ENCODE assay signal across 30 cellular contexts in the genomic region with DNA sequence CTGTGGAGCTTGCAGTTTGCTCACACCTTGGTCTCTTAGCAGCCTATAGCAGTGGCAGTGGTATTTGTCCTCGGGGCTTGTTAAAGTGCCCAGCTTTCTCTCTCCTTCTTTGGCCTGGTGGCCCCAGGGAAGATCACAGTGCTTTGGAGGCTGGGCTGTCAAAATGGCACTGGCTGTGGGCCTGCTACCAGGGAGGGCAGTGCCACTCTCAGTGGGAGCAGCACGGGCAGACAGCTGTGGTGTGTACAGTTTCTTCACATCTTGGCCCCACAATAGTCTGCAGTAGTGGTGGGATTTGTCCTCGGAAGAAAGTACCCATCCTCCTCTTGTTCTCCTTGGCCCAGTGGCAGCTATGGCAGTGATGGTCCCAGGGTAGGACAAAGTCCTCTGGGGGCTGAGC.
"Had no signal": no experiment of that assay in that cellular context is flagged by ENCODE, and none has a peak within 500 bp of the region (broad histone marks: within the 10 kb centered on the region; RNA-seq: fewer than 3 reads in every experiment).

No MANE protein-coding gene starts in this region.

- H3K4me1 ChIP-seq: ascending aorta, SJCRH30 had no signal

- H3K27me3 Mint-ChIP-seq: activated CD4-positive, alpha-beta memory T cell treated with anti-CD3 and anti-CD28 coated beads, Interleukin-2, amount 10 ng/mL, durations not matched to agents 7 days and 5 days had no signal

- H3K36me3 ChIP-seq: ascending aorta, cardiac muscle cell, MG63, SJCRH30, WERI-Rb-1 had no signal

- H3K27ac Mint-ChIP-seq: activated CD4-positive, alpha-beta memory T cell treated with anti-CD3 and anti-CD28 coated beads, Interleukin-2, amount 10 ng/mL, durations not matched to agents 7 days and 5 days; activated CD8-positive, alpha-beta memory T cell treated with anti-CD3 and anti-CD28 coated beads, Interleukin-2, amount 10 ng/mL, durations not matched to agents 7 days and 5 days; activated naive CD8-positive, alpha-beta T cell treated with anti-CD3 and anti-CD28 coated beads for 36 hours had no signal

- H3K9me3 Mint-ChIP-seq: activated CD4-positive, alpha-beta memory T cell treated with anti-CD3 and anti-CD28 coated beads, Interleukin-2, amount 10 ng/mL, durations not matched to agents 7 days and 5 days had no signal

- H3K27me3 ChIP-seq: ascending aorta, cardiac muscle cell, MG63, SJCRH30 had no signal

- H3K4me3 ChIP-seq: ascending aorta, cardiac muscle cell, MG63, SJCRH30, SK-N-MC had no signal

- H3K4me1 Mint-ChIP-seq: activated CD4-positive, alpha-beta memory T cell treated with anti-CD3 and anti-CD28 coated beads, Interleukin-2, amount 10 ng/mL, durations not matched to agents 7 days and 5 days; activated CD8-positive, alpha-beta memory T cell treated with anti-CD3 and anti-CD28 coated beads, Interleukin-2, amount 10 ng/mL, durations not matched to agents 7 days and 5 days; activated naive CD8-positive, alpha-beta T cell treated with anti-CD3 and anti-CD28 coated beads for 36 hours; central memory CD8-positive, alpha-beta T cell had no signal

- H3K4me3 Mint-ChIP-seq: activated CD4-positive, alpha-beta memory T cell treated with anti-CD3 and anti-CD28 coated beads, Interleukin-2, amount 10 ng/mL, durations not matched to agents 7 days and 5 days; activated CD8-positive, alpha-beta memory T cell treated with anti-CD3 and anti-CD28 coated beads, Interleukin-2, amount 10 ng/mL, durations not matched to agents 7 days and 5 days; activated naive CD8-positive, alpha-beta T cell treated with anti-CD3 and anti-CD28 coated beads for 36 hours; central memory CD8-positive, alpha-beta T cell had no signal

- ATAC-seq: activated CD8-positive, alpha-beta memory T cell treated with anti-CD3 and anti-CD28 coated beads, Interleukin-2, amount 10 ng/mL, durations not matched to agents 7 days and 5 days had no signal

- DNase-seq: activated CD4-positive, alpha-beta memory T cell treated with anti-CD3 and anti-CD28 coated beads, Interleukin-2, amount 10 ng/mL, durations not matched to agents 7 days and 5 days; activated CD4-positive, alpha-beta T cell treated with anti-CD3 and anti-CD28 coated beads for 1 hour; activated CD4-positive, alpha-beta T cell treated with anti-CD3 and anti-CD28 coated beads for 48 hours; activated CD4-positive, CD25-positive, alpha-beta regulatory T cell; activated CD8-positive, alpha-beta memory T cell treated with anti-CD3 and anti-CD28 coated beads for 24 hours; activated CD8-positive, alpha-beta memory T cell treated with anti-CD3 and anti-CD28 coated beads, Interleukin-2, amount 10 ng/mL, durations not matched to agents 7 days and 5 days; activated CD8-positive, alpha-beta memory T cell treated with anti-CD3 and anti-CD28 coated beads, Interleukin-2, amount 50 U/mL, for 48 hours; activated effector memory CD4-positive, alpha-beta T cell treated with anti-CD3 and anti-CD28 coated beads, Interleukin-2, amount 50 U/mL, for 16 hours; activated naive CD4-positive, alpha-beta T cell; activated naive CD4-positive, alpha-beta T cell treated with anti-CD3 and anti-CD28 coated beads, Interleukin-2, amount 50 U/mL, for 16 hours; activated naive CD8-positive, alpha-beta T cell treated with anti-CD3 and anti-CD28 coated beads for 36 hours; activated T-cell treated with anti-CD3 and anti-CD28 coated beads, Interleukin-2, amount 50 U/mL, for 48 hours; amniotic stem cell; MG63; NCI-H1048; NCI-H1105 treated with DMSO at 0.1 percent for 48 hours; NCI-H1436 treated with DMSO at 0.1 percent for 48 hours; NCI-H1694 treated with DMSO at 0.1 percent for 48 hours; NCI-H2029; NCI-H345; NCI-H524 treated with DMSO at 0.1 percent for 48 hours; OCI-M1; SHP77; T1000; WERI-Rb-1 had no signal

- H3K27ac ChIP-seq: ascending aorta, cardiac muscle cell, SJCRH30, SK-N-MC, WERI-Rb-1 had no signal

- H3K9me3 ChIP-seq: ascending aorta, MG63, SJCRH30 had no signal
